Comparison of ENCODE assay signal across 10 cellular contexts in genomic region chr15:73952171-73952912, GRCh38. TPM values are rescaled to one million over a fixed set of nuclear protein-coding genes. Genes with fewer than 3 reads are reported as not detected.
DNase-seq lines count a peak whose midpoint lies in the region; ATAC-seq and TF ChIP-seq lines count a peak whose summit lies in the region.
"Had no signal": no experiment of that assay in that cellular context is flagged by ENCODE, and none has a peak within 500 bp of the region (broad histone marks: within the 10 kb centered on the region; RNA-seq: fewer than 3 reads in every experiment).

No MANE protein-coding gene starts in this region.

- H3K4me1 ChIP-seq in muscle layer of duodenum (ENCODE audit: control insufficient read depth in 1 of 2, insufficient read depth in 2 of 2, low read length in 2 of 2), result peaks cover 11 to 19% of the 10 kb centered on the region in 2 donors

- no peak for TF ChIP-seq CTCF in VCaP (conservative IDR thresholded peaks at IDR 0.05)
- no peak for TF ChIP-seq CTCF in dorsolateral prefrontal cortex (IDR thresholded peaks at IDR 0.05 in 54 of 56, conservative IDR thresholded peaks at IDR 0.05 in 2 of 56; ENCODE audit: low read depth in 1 of 56, partially characterized antibody in 56 of 56)

- intact Hi-C loops in dorsolateral prefrontal cortex (cut with DNase I), result no loop called here

- no peaks in the 10 kb centered on the region for H3K27me3 ChIP-seq in dorsolateral prefrontal cortex
- H3K27me3 ChIP-seq in muscle layer of duodenum (ENCODE audit: low read depth, low read length), result no peaks in the 10 kb centered on the region

- no peak overlapping the region for H3K4me3 ChIP-seq in dorsolateral prefrontal cortex
- no peak overlapping the region for H3K4me3 ChIP-seq in muscle layer of duodenum (ENCODE audit: low read depth in 1 of 2, low read length in 2 of 2)

- ATAC-seq in GM18505 (IDR thresholded peaks at IDR 0.05; ENCODE audit: unreplicated experiment), result no peak
- no peak for ATAC-seq in GM21423 (IDR thresholded peaks at IDR 0.05; ENCODE audit: unreplicated experiment)

- H3K9me3 ChIP-seq in muscle layer of duodenum (ENCODE audit: control insufficient read depth in 1 of 2, low read length in 2 of 2), result no peaks in the 10 kb centered on the region

- no peaks in the 10 kb centered on the region for H3K36me3 ChIP-seq in muscle layer of duodenum (ENCODE audit: control insufficient read depth in 1 of 2, insufficient read depth in 2 of 2, low read length in 2 of 2)

- H3K27ac ChIP-seq in VCaP (peak overlapping the region; percentile 52), dorsolateral prefrontal cortex (peak overlapping the region in 58 of 59 donors; percentile 39 to 97 (median 86)), muscle layer of duodenum (ENCODE audit: low read length) (peak overlapping the region; percentile 90), substantia nigra (ENCODE audit: low read depth, low read length, poor library complexity, severe bottlenecking) (peak overlapping the region; percentile 77)

- TF ChIP-seq POLR2A in GM18505 (IDR thresholded peaks at IDR 0.05; ENCODE audit: borderline replicate concordance, extremely low read depth, insufficient read depth, insufficient read length), result no peak

- no peak for DNase-seq in dorsolateral prefrontal cortex
- no peak for DNase-seq in substantia nigra (lab: John Stamatoyannopoulos, UW)
- no peak for DNase-seq in SKM-1 (lab: John Stamatoyannopoulos, UW; ENCODE audit: unreplicated experiment)
- DNase-seq in stimulated activated CD4-positive, alpha-beta T cell treated with anti-CD3 and anti-CD28 coated beads, Interleukin-2, amount 100 ng/mL, for 24 hours, result no peak
- DNase-seq: activated CD8-positive, alpha-beta memory T cell treated with anti-CD3 and anti-CD28 coated beads, Interleukin-2, amount 50 U/mL, for 4 hours; NCI-H2029 treated with DMSO at 0.1 percent for 48 hours had no signal

RNA-seq across cellular contexts. Expression of gene LOXL1, which starts 26.1 kb away (rescaled TPM):
- 1 to 10 TPM in 107 of 120 experiments, under 1 TPM in 12, not detected in 1; 0.48 to 6.3 (median 2.0) TPM for total RNA-seq in dorsolateral prefrontal cortex

RNA-seq across cellular contexts. Expression of gene STOML1, which starts 39.8 kb away (rescaled TPM):
- 10 to 100 TPM; 37.5 to 82.8 (median 57.6) TPM for total RNA-seq in dorsolateral prefrontal cortex

RNA-seq across cellular contexts. Expression of gene PML, which starts 42.2 kb away (rescaled TPM):
- 10 to 100 TPM; 19.9 to 58.9 (median 30.2) TPM for total RNA-seq in dorsolateral prefrontal cortex
